In the genomic region with DNA sequence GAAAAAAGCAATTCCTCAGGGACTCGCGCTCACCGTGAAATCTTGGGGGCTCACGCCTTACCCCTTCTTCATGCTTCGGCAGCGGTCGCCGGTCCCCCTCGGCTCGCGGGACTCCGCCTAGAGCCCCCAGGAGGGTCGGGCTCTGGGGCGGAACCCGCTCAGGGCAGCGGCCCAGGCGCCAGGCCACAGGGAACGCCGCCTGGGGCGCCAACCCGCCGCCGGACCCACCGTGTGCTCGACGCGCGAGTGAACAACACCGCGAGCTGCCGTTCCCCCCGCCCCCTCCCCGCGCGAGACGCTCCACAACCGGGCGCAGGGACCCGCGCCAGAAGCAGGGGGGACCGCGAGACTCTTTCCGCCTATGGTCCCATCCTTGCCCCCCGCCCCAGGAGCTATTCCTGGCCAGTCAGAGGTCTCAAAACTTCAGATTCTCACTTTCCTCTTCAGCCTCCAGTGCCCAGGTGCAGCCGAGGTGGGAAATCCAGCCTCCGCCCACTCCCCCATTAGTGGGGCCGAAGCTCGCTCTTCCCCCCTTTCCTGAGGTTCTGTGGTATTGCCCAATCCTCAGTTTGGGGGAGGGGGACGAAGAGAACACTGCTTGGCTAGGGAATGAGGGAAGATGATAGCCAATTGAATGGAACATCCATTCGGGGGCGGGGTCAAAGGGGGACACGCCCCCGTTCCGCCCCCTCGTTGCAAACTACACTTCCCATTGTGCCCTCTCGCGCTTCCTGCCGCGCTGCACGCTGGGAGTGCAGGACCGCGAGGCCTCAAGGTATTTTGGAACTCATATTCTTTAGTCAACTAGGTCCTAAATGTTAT, we compare ENCODE assay signal across 8 cellular contexts. TPM values are rescaled to one million over a fixed set of nuclear protein-coding genes. Genes with fewer than 3 reads are reported as not detected.
DNase-seq lines count a peak whose midpoint lies in the region; ATAC-seq and TF ChIP-seq lines count a peak whose summit lies in the region.

A gene (minus strand): TSS at position 265 of the 822 bp plus-strand sequence. CDS start 52,069 bp downstream, outside the sequence.

- H3K4me1 Mint-ChIP-seq in activated CD4-positive, alpha-beta T cell treated with anti-CD3 and anti-CD28 coated beads, Interleukin-2, amount 10 ng/mL, durations not matched to agents 7 days and 5 days: peaks cover 7% of the 10 kb centered on the region

- DNase-seq in BE2C (peak; percentile 96), NCI-H526 treated with DMSO at 0.1 percent for 48 hours (lab: John Stamatoyannopoulos, UW) (peak; percentile 98), cortex of kidney (lab: John Stamatoyannopoulos, UW) (peak; percentile 27), left kidney (ENCODE audit: low read depth, low spot score) (peak; percentile 100)
- DNase-seq in activated CD4-positive, alpha-beta T cell treated with anti-CD3 and anti-CD28 coated beads, Interleukin-2, amount 10 ng/mL, durations not matched to agents 7 days and 5 days: peak; percentile 93
- peak; percentile 90 for DNase-seq in stimulated activated CD4-positive, alpha-beta T cell treated with anti-CD3 and anti-CD28 coated beads, Interleukin-1b, Interleukin-23, amount 100 ng/mL, for 48 hours

- H3K27me3 Mint-ChIP-seq in activated CD4-positive, alpha-beta T cell treated with anti-CD3 and anti-CD28 coated beads, Interleukin-2, amount 10 ng/mL, durations not matched to agents 7 days and 5 days: peaks cover 17% of the 10 kb centered on the region

- TF ChIP-seq CTCF in BE2C (IDR thresholded peaks at IDR 0.05; ENCODE audit: low read depth, low read length): no peak

- H3K36me3 Mint-ChIP-seq in activated CD4-positive, alpha-beta T cell treated with anti-CD3 and anti-CD28 coated beads, Interleukin-2, amount 10 ng/mL, durations not matched to agents 7 days and 5 days (ENCODE audit: low read depth): no peaks in the 10 kb centered on the region

- ATAC-seq in GM19351 (IDR thresholded peaks at IDR 0.05; ENCODE audit: unreplicated experiment) (peak; percentile 79), HG03520 (IDR thresholded peaks at IDR 0.05; ENCODE audit: unreplicated experiment) (peak; percentile 75)

- peak within 1 kb of the TSS; percentile 94 for H3K4me3 ChIP-seq in BE2C (ENCODE audit: low read depth, low read length)

- 0 out of 2 replicates have a peak, but pooled peaks cover 3% of the 10 kb centered on the region for H3K36me3 ChIP-seq in BE2C

- CTCF ChIA-PET in activated CD4-positive, alpha-beta T cell treated with anti-CD3 and anti-CD28 coated beads, Interleukin-2, amount 10 ng/mL, durations not matched to agents 7 days and 5 days (lab: Charles Lee): interaction anchor here (0.9 to 2.4 kb wide), 2 partner anchors 20 to 33 kb away, joined by 4 to 8 read pairs; no protein-coding TSS in a partner anchor

- POLR2A ChIA-PET in activated CD4-positive, alpha-beta T cell treated with anti-CD3 and anti-CD28 coated beads, Interleukin-2, amount 10 ng/mL, durations not matched to agents 7 days and 5 days (lab: Charles Lee): interaction anchor here (0.6 kb wide), 1 partner anchor 1825 kb away, joined by 6 read pairs; no protein-coding TSS in a partner anchor

- H3K27me3 ChIP-seq in BE2C: no peaks in the 10 kb centered on the region

- H3K4me3 Mint-ChIP-seq in activated CD4-positive, alpha-beta T cell treated with anti-CD3 and anti-CD28 coated beads, Interleukin-2, amount 10 ng/mL, durations not matched to agents 7 days and 5 days: peak within 1 kb of the TSS; percentile 79

- peaks cover 3% of the 10 kb centered on the region for H3K4me1 ChIP-seq in BE2C

- H3K9me3 Mint-ChIP-seq in activated CD4-positive, alpha-beta T cell treated with anti-CD3 and anti-CD28 coated beads, Interleukin-2, amount 10 ng/mL, durations not matched to agents 7 days and 5 days: no peaks in the 10 kb centered on the region

- H3K27ac Mint-ChIP-seq in activated CD4-positive, alpha-beta T cell treated with anti-CD3 and anti-CD28 coated beads, Interleukin-2, amount 10 ng/mL, durations not matched to agents 7 days and 5 days: peak within 1 kb of the TSS; percentile 27

- no peaks in the 10 kb centered on the region for H3K9me3 ChIP-seq in BE2C

RNA-seq across cellular contexts. Expression of the gene that starts here (rescaled TPM):
- 52.1 TPM for polyA plus RNA-seq in BE2C (2012; ENCODE audit: insufficient read depth, insufficient read length, low read depth)
- total RNA-seq in activated CD4-positive, alpha-beta T cell treated with anti-CD3 and anti-CD28 coated beads, Interleukin-2, amount 10 ng/mL, durations not matched to agents 7 days and 5 days: under 1 TPM; 0.45 to 0.46 TPM

Comparison
In these comparisons a context has a peak if more than half of its experiments do, and no peak if none do; other contexts are left out.
1. Peak in every context shown above with its lines: DNase-seq, ATAC-seq and H3K4me3 ChIP-seq.
2. Peak in DNase-seq in activated CD4-positive, alpha-beta T cell treated with anti-CD3 and anti-CD28 coated beads, Interleukin-2, amount 10 ng/mL, durations not matched to agents 7 days and 5 days; RNA of the gene not detected or under 1 TPM.
3. DNase-seq: peak in every context shown above with its lines; median percentile 100 in left kidney; 98 in NCI-H526 treated with DMSO at 0.1 percent for 48 hours; 96 in BE2C; 93 in activated CD4-positive, alpha-beta T cell treated with anti-CD3 and anti-CD28 coated beads, Interleukin-2, amount 10 ng/mL, durations not matched to agents 7 days and 5 days; 90 in stimulated activated CD4-positive, alpha-beta T cell treated with anti-CD3 and anti-CD28 coated beads, Interleukin-1b, Interleukin-23, amount 100 ng/mL, for 48 hours; 27 in cortex of kidney.